37 cellular contexts compared by ENCODE assay signal in the genomic region with DNA sequence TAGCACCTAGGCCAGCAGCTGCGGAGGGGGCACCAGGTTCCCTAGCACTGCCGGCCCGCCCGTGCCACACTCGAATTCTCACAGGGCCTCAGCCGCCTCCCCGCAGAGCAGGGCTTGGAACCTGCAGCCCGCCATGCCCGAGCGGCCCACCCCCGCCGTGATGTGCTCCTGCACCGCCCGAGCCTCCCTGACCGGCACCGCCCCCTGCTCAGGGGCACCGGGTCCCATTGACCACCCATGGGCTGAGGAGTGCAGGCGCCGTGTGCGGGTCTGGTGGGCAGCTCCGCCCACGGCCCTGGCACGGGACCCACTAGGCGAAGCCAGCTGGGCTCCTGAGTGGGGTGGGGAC. TPM values are rescaled to one million over a fixed set of nuclear protein-coding genes. Genes with fewer than 3 reads are reported as not detected.
"Had no signal": no experiment of that assay in that cellular context is flagged by ENCODE, and none has a peak within 500 bp of the region (broad histone marks: within the 10 kb centered on the region; RNA-seq: fewer than 3 reads in every experiment).

No MANE protein-coding gene starts in this region.

- ATAC-seq: activated CD8-positive, alpha-beta memory T cell treated with anti-CD3 and anti-CD28 coated beads, Interleukin-2, amount 10 ng/mL, durations not matched to agents 7 days and 5 days; PC-3 had no signal

- H3K4me3 ChIP-seq: Peyer's patch, SJSA1 had no signal

- H3K36me3 Mint-ChIP-seq: activated CD8-positive, alpha-beta memory T cell treated with anti-CD3 and anti-CD28 coated beads, Interleukin-2, amount 10 ng/mL, durations not matched to agents 7 days and 5 days had no signal

- H3K27me3 ChIP-seq: brain microvascular endothelial cell, Peyer's patch, SJSA1 had no signal

- H3K27ac Mint-ChIP-seq: activated CD8-positive, alpha-beta memory T cell treated with anti-CD3 and anti-CD28 coated beads, Interleukin-2, amount 10 ng/mL, durations not matched to agents 7 days and 5 days had no signal

- H3K36me3 ChIP-seq: brain microvascular endothelial cell, Peyer's patch, SJSA1 had no signal

- H3K4me1 ChIP-seq: Peyer's patch, SJSA1 had no signal

- DNase-seq: activated CD4-positive, alpha-beta T cell treated with anti-CD3 and anti-CD28 coated beads for 1 hour; activated CD4-positive, alpha-beta T cell treated with anti-CD3 and anti-CD28 coated beads, Interleukin-2, amount 50 U/mL, for 48 hours; activated CD4-positive, CD25-positive, alpha-beta regulatory T cell; activated CD8-positive, alpha-beta memory T cell treated with anti-CD3 and anti-CD28 coated beads for 24 hours; activated CD8-positive, alpha-beta memory T cell treated with anti-CD3 and anti-CD28 coated beads, Interleukin-2, amount 50 U/mL, for 48 hours; activated effector memory CD4-positive, alpha-beta T cell treated with anti-CD3 and anti-CD28 coated beads, Interleukin-2, amount 50 U/mL, for 16 hours; activated naive CD4-positive, alpha-beta T cell; activated naive CD4-positive, alpha-beta T cell treated with anti-CD3 and anti-CD28 coated beads, Interleukin-2, amount 50 U/mL, for 16 hours; activated naive CD8-positive, alpha-beta T cell treated with anti-CD3 and anti-CD28 coated beads for 36 hours; amniotic stem cell; aorta; brain microvascular endothelial cell; KG1; MM.1S; MV-4-11; NCI-H1092; NCI-H146; NCI-H187; NCI-H2029 treated with DMSO at 0.1 percent for 48 hours; NCI-H2107; NCI-H2171; NCI-H510A; NCI-H526; NCI-H748 treated with DMSO at 0.1 percent for 48 hours; NK-92 treated with Interleukin-12 subunit alpha and Interleukin-12 subunit beta, amount 100 ng/mL, for 24 hours; PC-3; Peyer's patch; RPMI8226; SHP77 treated with DMSO at 0.1 percent for 48 hours; SK-N-SH; T-helper 9 cell had no signal

- H3K9me3 ChIP-seq: Peyer's patch, SJSA1, SK-N-SH had no signal

- H3K27ac ChIP-seq: brain microvascular endothelial cell, Peyer's patch, SJSA1, VCaP had no signal

- H3K9me3 Mint-ChIP-seq: central memory CD8-positive, alpha-beta T cell; T-helper 1 cell treated with Interleukin-12 subunit alpha and Interleukin-12 subunit beta and Interleukin-4 antibody, amounts not matched to agents 30 μg/mL and 1 μg/mL, for 36 hours had no signal

- H3K4me3 Mint-ChIP-seq: activated CD8-positive, alpha-beta memory T cell treated with anti-CD3 and anti-CD28 coated beads, Interleukin-2, amount 10 ng/mL, durations not matched to agents 7 days and 5 days; activated naive CD8-positive, alpha-beta T cell treated with anti-CD3 and anti-CD28 coated beads for 36 hours; central memory CD8-positive, alpha-beta T cell; T-helper 1 cell treated with Interleukin-12 subunit alpha and Interleukin-12 subunit beta and Interleukin-4 antibody, amounts not matched to agents 30 μg/mL and 1 μg/mL, for 36 hours had no signal

- H3K27me3 Mint-ChIP-seq: activated CD8-positive, alpha-beta memory T cell treated with anti-CD3 and anti-CD28 coated beads, Interleukin-2, amount 10 ng/mL, durations not matched to agents 7 days and 5 days; activated naive CD8-positive, alpha-beta T cell treated with anti-CD3 and anti-CD28 coated beads for 36 hours; central memory CD8-positive, alpha-beta T cell had no signal

RNA-seq across cellular contexts. Expression of gene ENPP6, which starts 35.4 kb away (rescaled TPM):
- total RNA-seq: LHCN-M2, PC-3, SJSA1 had no signal
